1 cellular context compared by ENCODE assay signal in the genomic region with DNA sequence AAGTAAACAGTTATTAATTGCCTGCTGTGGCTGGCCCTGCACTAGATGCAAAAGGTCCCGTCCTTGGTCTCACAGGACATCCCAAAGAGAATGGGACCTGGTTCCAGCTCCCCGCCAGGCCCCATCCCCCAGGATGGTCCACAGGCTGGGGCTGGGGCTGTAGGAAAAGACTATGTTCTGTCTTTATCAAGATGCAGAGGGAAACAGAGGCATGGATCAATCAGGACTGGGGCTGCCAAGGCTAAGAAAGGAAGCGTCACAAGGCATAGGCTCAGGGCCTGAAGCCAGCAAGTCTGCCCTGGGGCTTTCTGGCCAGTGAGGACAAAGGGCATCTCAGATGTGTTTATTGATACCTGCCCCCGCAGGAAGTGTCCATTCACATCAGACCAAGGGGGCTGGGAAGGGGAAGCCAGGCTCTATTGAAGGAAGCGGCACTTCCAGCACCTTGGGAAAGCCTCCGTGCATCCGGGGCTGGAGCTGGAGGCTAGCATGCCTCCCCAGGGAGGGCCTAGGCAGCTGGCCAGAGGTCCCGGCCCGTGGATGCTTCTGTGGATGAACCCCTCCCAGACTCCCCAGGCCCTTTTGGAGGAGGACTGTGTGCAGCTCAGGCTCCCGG.
TF ChIP-seq lines count a peak whose summit lies in the region.

No MANE protein-coding gene starts in this region.

TF ChIP-seq in IMR-90, 13 proteins besides CTCF, POLR2A, EP300 and RAD21:
- TF ChIP-seq BHLHE40 (IDR thresholded peaks at IDR 0.05; ENCODE audit: low read depth, low read length) (no peak), RCOR1 (IDR thresholded peaks at IDR 0.05; ENCODE audit: insufficient replicate concordance, low read length) (no peak), FOS (IDR thresholded peaks at IDR 0.05; ENCODE audit: low read depth, low read length) (no peak), RFX5 (IDR thresholded peaks at IDR 0.05; ENCODE audit: low read depth, low read length) (no peak), NFE2L2 (IDR thresholded peaks at IDR 0.05; ENCODE audit: low read depth, low read length) (no peak), SMC3 (IDR thresholded peaks at IDR 0.05; ENCODE audit: low read depth, low read length) (no peak), CEBPB (IDR thresholded peaks at IDR 0.05; ENCODE audit: low read depth, low read length) (no peak), CHD1 (IDR thresholded peaks at IDR 0.05; ENCODE audit: low read depth, low read length) (no peak), USF2 (IDR thresholded peaks at IDR 0.05; ENCODE audit: low read depth, low read length) (no peak), MAFK (IDR thresholded peaks at IDR 0.05; ENCODE audit: low read depth, low read length) (no peak), MAZ (IDR thresholded peaks at IDR 0.05; ENCODE audit: borderline replicate concordance, low read depth, low read length) (no peak), MXI1 (IDR thresholded peaks at IDR 0.05; ENCODE audit: borderline replicate concordance, low read depth, low read length) (no peak)
- TF ChIP-seq, protein P1, sequence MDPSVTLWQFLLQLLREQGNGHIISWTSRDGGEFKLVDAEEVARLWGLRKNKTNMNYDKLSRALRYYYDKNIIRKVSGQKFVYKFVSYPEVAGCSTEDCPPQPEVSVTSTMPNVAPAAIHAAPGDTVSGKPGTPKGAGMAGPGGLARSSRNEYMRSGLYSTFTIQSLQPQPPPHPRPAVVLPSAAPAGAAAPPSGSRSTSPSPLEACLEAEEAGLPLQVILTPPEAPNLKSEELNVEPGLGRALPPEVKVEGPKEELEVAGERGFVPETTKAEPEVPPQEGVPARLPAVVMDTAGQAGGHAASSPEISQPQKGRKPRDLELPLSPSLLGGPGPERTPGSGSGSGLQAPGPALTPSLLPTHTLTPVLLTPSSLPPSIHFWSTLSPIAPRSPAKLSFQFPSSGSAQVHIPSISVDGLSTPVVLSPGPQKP (IDR thresholded peaks at IDR 0.05; ENCODE audit: borderline replicate concordance, low read depth, low read length) = no peak
